Comparison of ENCODE assay signal across 8 cellular contexts in the genomic region with DNA sequence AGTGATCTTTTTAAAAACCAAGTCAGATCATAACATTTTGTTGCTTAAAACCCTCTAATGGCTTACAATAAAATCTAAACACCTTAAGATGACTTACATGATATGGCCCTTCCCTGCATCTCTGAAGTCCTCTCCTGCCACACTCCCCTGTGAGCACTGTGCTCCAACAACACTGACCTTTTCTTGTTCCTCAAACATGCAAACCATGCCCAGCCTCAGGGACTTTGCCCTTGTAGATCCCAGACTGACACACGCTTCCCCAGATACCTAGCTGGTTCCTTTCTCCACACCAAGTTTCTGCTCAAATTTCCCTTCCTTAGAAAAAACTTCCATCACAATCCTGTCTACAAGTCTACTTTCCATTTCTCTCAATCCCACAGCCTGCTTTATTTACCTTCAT.
"Had no signal": no experiment of that assay in that cellular context is flagged by ENCODE, and none has a peak within 500 bp of the region (broad histone marks: within the 10 kb centered on the region; RNA-seq: fewer than 3 reads in every experiment).

No MANE protein-coding gene starts in this region.

- H2AFZ ChIP-seq: GM23338 had no signal

- H3K4me2 ChIP-seq: GM23338 had no signal

- H3K36me3 Mint-ChIP-seq: IgD-negative memory B cell had no signal

- H3K4me1 Mint-ChIP-seq: GM23338, H9, IgD-negative memory B cell had no signal

- H3K4me3 Mint-ChIP-seq: GM23338, H9, IgD-negative memory B cell had no signal

- ATAC-seq: GM23338 had no signal

- DNase-seq: H9, HCEC 1CT, KBM-7 had no signal

- FAIRE-seq: H1, H54, HTR-8/SVneo had no signal

- H3K27ac Mint-ChIP-seq: GM23338, H9, IgD-negative memory B cell had no signal

- H3K27me3 Mint-ChIP-seq: IgD-negative memory B cell had no signal

- H3K4me3 ChIP-seq: GM23338 had no signal
